In genomic region chr14:90580381-90581335, GRCh38 we compare ENCODE assay signal across 18 cellular contexts.
DNase-seq lines count a peak whose midpoint lies in the region; ATAC-seq and TF ChIP-seq lines count a peak whose summit lies in the region.
"Had no signal": no experiment of that assay in that cellular context is flagged by ENCODE, and none has a peak within 500 bp of the region (broad histone marks: within the 10 kb centered on the region; RNA-seq: fewer than 3 reads in every experiment).

No MANE protein-coding gene starts in this region.

- H3K4me1 ChIP-seq in HEK293 (ENCODE audit: control insufficient read depth, insufficient read depth, low read length) (no peaks in the 10 kb centered on the region), psoas muscle (peaks cover 24% of the 10 kb centered on the region), PC-3 (ENCODE audit: insufficient read depth, low read length) (no peaks in the 10 kb centered on the region)
- H3K4me1 ChIP-seq in effector memory CD4-positive, alpha-beta T cell (ENCODE audit: control insufficient read depth, insufficient read depth, low read length, poor library complexity, severe bottlenecking): no peaks in the 10 kb centered on the region

- ATAC-seq in psoas muscle (no peak), PC-3 (no peak)
- ATAC-seq: activated CD8-positive, alpha-beta T cell treated with anti-CD3 and anti-CD28 coated beads, Interleukin-2, amount 10 ng/mL, durations not matched to agents 7 days and 5 days; natural killer cell treated with Interleukin-12 subunit alpha and Interleukin-12 subunit beta and Interleukin-15 and Interleukin-18, amount 100 ng/mL, for 72 hours; right cardiac atrium had no signal

- H3K36me3 ChIP-seq in HEK293 (ENCODE audit: control insufficient read depth in 2 of 2, insufficient read depth in 1 of 2, low read length in 2 of 2) (peaks cover 0 to 20% of the 10 kb centered on the region in 2 experiments; a peak in 2 of 3 replicates), psoas muscle (ENCODE audit: insufficient read depth in 1 of 2, low read depth in 1 of 2) (peaks cover 0 to 26% of the 10 kb centered on the region in 2 donors), PC-3 (ENCODE audit: low read depth, low read length) (no peaks in the 10 kb centered on the region)
- no peaks in the 10 kb centered on the region for H3K36me3 ChIP-seq in effector memory CD4-positive, alpha-beta T cell (ENCODE audit: control insufficient read depth, insufficient read depth, low read length)

- H3K4me3 ChIP-seq in HEK293 (ENCODE audit: low read depth, low read length): no peak overlapping the region
- no peak overlapping the region for H3K4me3 ChIP-seq in astrocyte of the spinal cord (ENCODE audit: low read depth, low read length)
- H3K4me3 ChIP-seq in psoas muscle: no peak overlapping the region
- H3K4me3 ChIP-seq in PC-3 (ENCODE audit: low read length): no peak overlapping the region
- no peak overlapping the region for H3K4me3 ChIP-seq in effector memory CD4-positive, alpha-beta T cell (ENCODE audit: insufficient read depth, low read depth, low read length, poor library complexity, severe bottlenecking)
- H3K4me3 ChIP-seq: BLaER1 treated with 17β-estradiol and CSF1 and Interleukin-3, amounts not matched to agents 10 nM and 100 nM; coronary artery; lung had no signal

- BruUV-seq in PC-3 (replicated peaks; lab: Mats Ljungman, UMichigan): no TSS peak

- intact Hi-C loops in psoas muscle (cut with DNase I) (no loop called here), PC-3 (cut with micrococcal nuclease) (no loop called here)

- H3K9ac ChIP-seq in PC-3 (ENCODE audit: low read length): no peak overlapping the region
- H3K9ac ChIP-seq: BLaER1 treated with 17β-estradiol and CSF1 and Interleukin-3, amounts not matched to agents 10 nM and 100 nM had no signal

- CTCF ChIA-PET in HEK293 (lab: Yijun Ruan, JAX) (interaction anchor here (0.6 kb wide), 1 partner anchor 279 kb away, joined by 3 read pairs; no protein-coding TSS in a partner anchor), PC-3 (lab: Charles Lee) (no interaction called here)

- H4K20me1 ChIP-seq in PC-3 (ENCODE audit: low read length): no peaks in the 10 kb centered on the region
- H4K20me1 ChIP-seq: BLaER1 treated with 17β-estradiol and CSF1 and Interleukin-3, amounts not matched to agents 10 nM and 100 nM had no signal

- TF ChIP-seq CTCF in HEK293 (tag by site-specific recombination; IDR thresholded peaks at IDR 0.05) (no peak), astrocyte of the spinal cord (IDR thresholded peaks at IDR 0.05; ENCODE audit: low read depth, low read length) (no peak), psoas muscle (IDR thresholded peaks at IDR 0.05) (no peak), PC-3 (conservative IDR thresholded peaks at IDR 0.05; ENCODE audit: low read depth, low read length) (no peak)

- POLR2A ChIA-PET in HEK293 (lab: Yijun Ruan, JAX) (no interaction called here), PC-3 (lab: Charles Lee; ENCODE audit: unreplicated experiment) (no interaction called here)

- in situ Hi-C loops in astrocyte of the spinal cord (cut with HindIII; ENCODE audit: low sequenced_read_pairs): no loop called here

- H3K9me2 ChIP-seq in PC-3 (replicated peaks; ENCODE audit: low read length): no peaks in the 10 kb centered on the region

- no peaks in the 10 kb centered on the region for H3F3A ChIP-seq in PC-3 (ENCODE audit: low read length, unreplicated experiment)

- no peaks in the 10 kb centered on the region for H3K9me3 ChIP-seq in HEK293 (ENCODE audit: control insufficient read depth, insufficient read depth, low read depth, low read length)
- H3K9me3 ChIP-seq in psoas muscle: no peaks in the 10 kb centered on the region
- no peaks in the 10 kb centered on the region for H3K9me3 ChIP-seq in PC-3 (ENCODE audit: low read length)
- H3K9me3 ChIP-seq in effector memory CD4-positive, alpha-beta T cell (ENCODE audit: control insufficient read depth, low read length): no peaks in the 10 kb centered on the region

- no peaks in the 10 kb centered on the region for H3K79me2 ChIP-seq in PC-3 (ENCODE audit: low read length)

- no peak overlapping the region for H2AFZ ChIP-seq in PC-3 (ENCODE audit: low read length)

- DNase-seq in NCI-H2107 treated with DMSO at 0.1 percent for 48 hours (lab: John Stamatoyannopoulos, UW; ENCODE audit: unreplicated experiment) (peak; percentile 94), astrocyte of the spinal cord (ENCODE audit: low read depth, low spot score) (peak; percentile 45), psoas muscle (no peak), PC-3 (no peak), SK-N-DZ (ENCODE audit: low spot score) (no peak)
- no peak for DNase-seq in effector memory CD4-positive, alpha-beta T cell
- DNase-seq: activated CD8-positive, alpha-beta T cell treated with anti-CD3 and anti-CD28 coated beads, Interleukin-2, amount 10 ng/mL, durations not matched to agents 7 days and 5 days; DND-41; OCI-M1; stimulated activated CD4-positive, alpha-beta T cell treated with anti-CD3 and anti-CD28 coated beads, Interleukin-4, amount 100 ng/mL, for 1 hour; stimulated activated CD8-positive, alpha-beta memory T cell treated with anti-CD3 and anti-CD28 coated beads, Interleukin-4, amount 100 ng/mL, for 48 hours; WERI-Rb-1 had no signal

- H3K27ac ChIP-seq in HEK293 (ENCODE audit: extremely low read depth, low read depth, low read length) (no peak overlapping the region), psoas muscle (peak overlapping the region; percentile 50), PC-3 (ENCODE audit: low read length) (no peak overlapping the region)
- H3K27ac ChIP-seq in effector memory CD4-positive, alpha-beta T cell (ENCODE audit: insufficient read depth, low read length, poor library complexity, severe bottlenecking): no peak overlapping the region
- H3K27ac ChIP-seq: BLaER1 treated with 17β-estradiol and CSF1 and Interleukin-3, amounts not matched to agents 10 nM and 100 nM; coronary artery; WERI-Rb-1 had no signal

- H3K27me3 ChIP-seq in psoas muscle (ENCODE audit: insufficient read depth in 3 of 3, low read length in 2 of 3) (no peaks in the 10 kb centered on the region), PC-3 (ENCODE audit: low read length) (no peaks in the 10 kb centered on the region)
- H3K27me3 ChIP-seq in effector memory CD4-positive, alpha-beta T cell (replicated peaks; ENCODE audit: control insufficient read depth, insufficient read depth, low read length, poor library complexity, severe bottlenecking): no peaks in the 10 kb centered on the region
- H3K27me3 ChIP-seq: BLaER1 treated with 17β-estradiol and CSF1 and Interleukin-3, amounts not matched to agents 10 nM and 100 nM had no signal

- WGBS in psoas muscle, 3 donors: 59 to 75% (median 70%) methylated on average over 20 of the region's 20 CpGs

- no peak overlapping the region for H3K4me2 ChIP-seq in PC-3 (ENCODE audit: low read length)
- H3K4me2 ChIP-seq: BLaER1 treated with 17β-estradiol and CSF1 and Interleukin-3, amounts not matched to agents 10 nM and 100 nM had no signal

TF ChIP-seq in HEK293, 187 proteins besides CTCF, POLR2A, EP300 and RAD21:
- TF ChIP-seq PATZ1 (tag by site-specific recombination; IDR thresholded peaks at IDR 0.05): 0 out of 2 replicates have a peak, but pooled peaks have one; percentile 16
- TF ChIP-seq ZNF549 (tag by site-specific recombination; IDR thresholded peaks at IDR 0.05): no peak
- TF ChIP-seq SP7 (tag by site-specific recombination; IDR thresholded peaks at IDR 0.05): no peak
- peak; percentile 86 for TF ChIP-seq GLIS1 (tag by site-specific recombination; IDR thresholded peaks at IDR 0.05)
- TF ChIP-seq ZIC2 (tag by site-specific recombination; IDR thresholded peaks at IDR 0.05): peak; percentile 94
- no peak for TF ChIP-seq ZNF324 (tag by site-specific recombination; IDR thresholded peaks at IDR 0.05)
- no peak for TF ChIP-seq GLI2 (tag by site-specific recombination; IDR thresholded peaks at IDR 0.05; ENCODE audit: borderline replicate concordance, low read depth)
- peak; percentile 32; the same call in 1 of the 2 replicates for TF ChIP-seq EGR2 (tag by site-specific recombination; IDR thresholded peaks at IDR 0.05; ENCODE audit: low read depth)
- TF ChIP-seq ZNF423 (tag by site-specific recombination; IDR thresholded peaks at IDR 0.05): 0 out of 2 replicates have a peak, but pooled peaks have one; percentile 16

Comparison
In these comparisons a context has a peak if more than half of its experiments do, and no peak if none do; other contexts are left out.
1. DNase-seq: peak in NCI-H2107 treated with DMSO at 0.1 percent for 48 hours (single experiment) and astrocyte of the spinal cord (single experiment); none in psoas muscle (0 of 2), PC-3 (single experiment), effector memory CD4-positive, alpha-beta T cell (0 of 3) and SK-N-DZ (single experiment).